In genomic region chr5:142358648-142359047, GRCh38 we compare ENCODE assay signal across 25 cellular contexts. TPM values are rescaled to one million over a fixed set of nuclear protein-coding genes. Genes with fewer than 3 reads are reported as not detected.
DNase-seq lines count a peak whose midpoint lies in the region; ATAC-seq and TF ChIP-seq lines count a peak whose summit lies in the region.
"Had no signal": no experiment of that assay in that cellular context is flagged by ENCODE, and none has a peak within 500 bp of the region (broad histone marks: within the 10 kb centered on the region; RNA-seq: fewer than 3 reads in every experiment).

No MANE protein-coding gene starts in this region.

- H3K9me3 ChIP-seq in BLaER1 treated with 17β-estradiol and CSF1 and Interleukin-3, amounts not matched to agents 10 nM and 100 nM (replicated peaks in 1 of 11) = no peaks in the 10 kb centered on the region
- H3K9me3 ChIP-seq in CD4-positive, alpha-beta T cell (ENCODE audit: control insufficient read depth, low read length) = no peaks in the 10 kb centered on the region
- no peaks in the 10 kb centered on the region for H3K9me3 ChIP-seq in gastrocnemius medialis
- H3K9me3 ChIP-seq: BLaER1, breast epithelium, Caco-2, gastroesophageal sphincter, psoas muscle had no signal

- peaks cover 60% of the 10 kb centered on the region for H3K4me1 Mint-ChIP-seq in CD4-positive, alpha-beta T cell (ENCODE audit: low read depth)
- H3K4me1 Mint-ChIP-seq in activated T-helper 17 cell treated with anti-CD3 and anti-CD28 coated beads, Interleukin-2, amount 50 U/mL, for 72 hours = peaks cover 26% of the 10 kb centered on the region
- H3K4me1 Mint-ChIP-seq in nephron = peaks cover 43% of the 10 kb centered on the region

- no peaks in the 10 kb centered on the region for H3K27me3 Mint-ChIP-seq in CD4-positive, alpha-beta T cell
- no peaks in the 10 kb centered on the region for H3K27me3 Mint-ChIP-seq in activated T-helper 17 cell treated with anti-CD3 and anti-CD28 coated beads, Interleukin-2, amount 50 U/mL, for 72 hours
- H3K27me3 Mint-ChIP-seq in nephron (ENCODE audit: low read depth) = peaks cover 14% of the 10 kb centered on the region

- peaks cover 20 to 67% (median 41%) of the 10 kb centered on the region in 10 experiments for H3K4me1 ChIP-seq in BLaER1 treated with 17β-estradiol and CSF1 and Interleukin-3, amounts not matched to agents 10 nM and 100 nM
- peaks cover 18 to 21% of the 10 kb centered on the region in 2 donors for H3K4me1 ChIP-seq in gastrocnemius medialis
- H3K4me1 ChIP-seq: breast epithelium had no signal

- peak overlapping the region in 8 of 11 experiments; percentile 83 to 99 (median 94); a peak in 10 of 22 replicates for H3K4me2 ChIP-seq in BLaER1 treated with 17β-estradiol and CSF1 and Interleukin-3, amounts not matched to agents 10 nM and 100 nM
- H3K4me2 ChIP-seq: hepatocyte had no signal

- POLR2A ChIA-PET in CD4-positive, alpha-beta T cell (lab: Charles Lee) = interaction anchor here (1.5 to 3.4 kb wide), 3 partner anchors 34 to 74 kb away, joined by 4 to 16 read pairs (median 5); partner anchors contain the start of gene SPRY4

- no peak overlapping the region for H3K27ac Mint-ChIP-seq in CD4-positive, alpha-beta T cell
- H3K27ac Mint-ChIP-seq in activated T-helper 17 cell treated with anti-CD3 and anti-CD28 coated beads, Interleukin-2, amount 50 U/mL, for 72 hours = no peak overlapping the region
- H3K27ac Mint-ChIP-seq in nephron = peak overlapping the region; percentile 98 to 99 (median 98)
- H3K27ac Mint-ChIP-seq: activated B cell treated with CpG ODN at 0.5 μM for 24 hours; activated naive CD4-positive, alpha-beta T cell treated with anti-CD3 and anti-CD28 coated beads, Interleukin-2, amount 50 U/mL, for 72 hours; stimulated activated naive B cell treated with anti-CD40 and anti-IgM and Interleukin-4, amounts not matched to agents 10 μg/mL and 1 μg/mL and 100 μg/mL, for 72 hours had no signal

- no peaks in the 10 kb centered on the region for H3K36me3 Mint-ChIP-seq in CD4-positive, alpha-beta T cell (ENCODE audit: low read depth)
- H3K36me3 Mint-ChIP-seq in activated T-helper 17 cell treated with anti-CD3 and anti-CD28 coated beads, Interleukin-2, amount 50 U/mL, for 72 hours (ENCODE audit: low read depth) = no peaks in the 10 kb centered on the region
- no peaks in the 10 kb centered on the region for H3K36me3 Mint-ChIP-seq in nephron (ENCODE audit: low read depth)
- H3K36me3 Mint-ChIP-seq: activated naive CD4-positive, alpha-beta T cell treated with anti-CD3 and anti-CD28 coated beads, Interleukin-2, amount 50 U/mL, for 72 hours had no signal

- H3K4me3 ChIP-seq in BLaER1 treated with 17β-estradiol and CSF1 and Interleukin-3, amounts not matched to agents 10 nM and 100 nM = no peak overlapping the region
- H3K4me3 ChIP-seq in gastrocnemius medialis = no peak overlapping the region
- H3K4me3 ChIP-seq: BLaER1, breast epithelium, gastroesophageal sphincter, hepatocyte, psoas muscle had no signal

- peak overlapping the region; percentile 4 for H3K4me3 Mint-ChIP-seq in CD4-positive, alpha-beta T cell
- H3K4me3 Mint-ChIP-seq in activated T-helper 17 cell treated with anti-CD3 and anti-CD28 coated beads, Interleukin-2, amount 50 U/mL, for 72 hours = peak overlapping the region; percentile 78
- H3K4me3 Mint-ChIP-seq in nephron = peak overlapping the region in 1 of 3 experiments; percentile 87
- H3K4me3 Mint-ChIP-seq: stimulated activated naive B cell treated with anti-CD40 and anti-IgM and Interleukin-4, amounts not matched to agents 10 μg/mL and 1 μg/mL and 100 μg/mL, for 72 hours had no signal

- no peaks in the 10 kb centered on the region for H3K9me3 Mint-ChIP-seq in CD4-positive, alpha-beta T cell
- no peaks in the 10 kb centered on the region for H3K9me3 Mint-ChIP-seq in activated T-helper 17 cell treated with anti-CD3 and anti-CD28 coated beads, Interleukin-2, amount 50 U/mL, for 72 hours
- no peaks in the 10 kb centered on the region for H3K9me3 Mint-ChIP-seq in nephron
- H3K9me3 Mint-ChIP-seq: activated B cell treated with CpG ODN at 0.5 μM for 24 hours; activated naive CD4-positive, alpha-beta T cell treated with anti-CD3 and anti-CD28 coated beads, Interleukin-2, amount 50 U/mL, for 72 hours; T-helper 1 cell treated with Interleukin-12 subunit alpha and Interleukin-12 subunit beta and Interleukin-4 antibody, amounts not matched to agents 30 μg/mL and 1 μg/mL, for 36 hours had no signal

- no peak for DNase-seq in CD4-positive, alpha-beta T cell
- DNase-seq in gastrocnemius medialis = no peak
- no peak for DNase-seq in NCI-H1417 treated with DMSO at 0.1 percent for 48 hours (lab: John Stamatoyannopoulos, UW)
- DNase-seq: activated B cell treated with CpG ODN at 0.5 μM for 24 hours; anterior cingulate cortex; Caco-2; NCI-H1105; NCI-H187 treated with DMSO at 0.1 percent for 48 hours; NCI-H2171 treated with DMSO at 0.1 percent for 48 hours; NCI-H510A treated with DMSO at 0.1 percent for 48 hours; occipital lobe; psoas muscle; stimulated activated naive B cell treated with anti-CD40 and anti-IgM and Interleukin-4, amounts not matched to agents 10 μg/mL and 1 μg/mL and 100 μg/mL, for 72 hours had no signal

- no peak for ATAC-seq in CD4-positive, alpha-beta T cell (ENCODE audit: poor library complexity)
- ATAC-seq in activated T-helper 17 cell treated with anti-CD3 and anti-CD28 coated beads, Interleukin-2, amount 50 U/mL, for 72 hours (replicated peaks) = no peak
- ATAC-seq in gastrocnemius medialis (no peak), GM19467 (IDR thresholded peaks at IDR 0.05; ENCODE audit: unreplicated experiment) (no peak), GM21367 (IDR thresholded peaks at IDR 0.05; ENCODE audit: unreplicated experiment) (no peak)
- ATAC-seq: activated naive CD4-positive, alpha-beta T cell treated with anti-CD3 and anti-CD28 coated beads, Interleukin-2, amount 50 U/mL, for 72 hours; gastroesophageal sphincter; psoas muscle had no signal

- no peaks in the 10 kb centered on the region for H3K36me3 ChIP-seq in BLaER1 treated with 17β-estradiol and CSF1 and Interleukin-3, amounts not matched to agents 10 nM and 100 nM
- no peaks in the 10 kb centered on the region for H3K36me3 ChIP-seq in gastrocnemius medialis
- H3K36me3 ChIP-seq: BLaER1, breast epithelium, gastroesophageal sphincter had no signal

- TF ChIP-seq CTCF in CD4-positive, alpha-beta T cell (IDR thresholded peaks at IDR 0.05) = no peak
- TF ChIP-seq CTCF in nephron (IDR thresholded peaks at IDR 0.05; ENCODE audit: unreplicated experiment in 3 of 3) (no peak), gastrocnemius medialis (IDR thresholded peaks at IDR 0.05 in 4 of 5, conservative IDR thresholded peaks at IDR 0.05 in 1 of 5) (no peak)

- in situ Hi-C loops in gastrocnemius medialis (cut with MboI; ENCODE audit: low sequenced_read_pairs in 4 of 4) = no loop called here

- H4K20me1 ChIP-seq in BLaER1 treated with 17β-estradiol and CSF1 and Interleukin-3, amounts not matched to agents 10 nM and 100 nM = peaks cover 0 to 9% (median 0%) of the 10 kb centered on the region in 11 experiments; a peak in 2 of 22 replicates

- peaks cover 57 to 74% (median 64%) of the 10 kb centered on the region in 11 experiments for H3K27me3 ChIP-seq in BLaER1 treated with 17β-estradiol and CSF1 and Interleukin-3, amounts not matched to agents 10 nM and 100 nM
- H3K27me3 ChIP-seq in CD4-positive, alpha-beta T cell (ENCODE audit: control insufficient read depth, insufficient read depth, low read length) = no peaks in the 10 kb centered on the region
- peaks cover 4 to 25% (median 23%) of the 10 kb centered on the region in 3 donors for H3K27me3 ChIP-seq in gastrocnemius medialis
- H3K27me3 ChIP-seq: breast epithelium, gastroesophageal sphincter, hepatocyte had no signal

- CTCF ChIA-PET in CD4-positive, alpha-beta T cell (lab: Charles Lee) = no interaction called here

- H3K27ac ChIP-seq in BLaER1 treated with 17β-estradiol and CSF1 and Interleukin-3, amounts not matched to agents 10 nM and 100 nM = no peak overlapping the region
- no peak overlapping the region for H3K27ac ChIP-seq in CD4-positive, alpha-beta T cell (ENCODE audit: low read depth, low read length)
- H3K27ac ChIP-seq in gastrocnemius medialis = peak overlapping the region in 1 of 4 donors; percentile 86
- H3K27ac ChIP-seq: BLaER1, hepatocyte, psoas muscle had no signal

- intact Hi-C loops in CD4-positive, alpha-beta T cell (cut with DNase I, micrococcal nuclease) = loop anchor here (2.0 to 10.0 kb wide), 6 partner anchors 74 to 1829 kb away; partner anchors contain the start of genes ARAP3 (in 1 of the 2) and GNPDA1 (in 1 of the 2)
- intact Hi-C loops in gastrocnemius medialis (cut with DNase I; ENCODE audit: low total_unique reads) = loop anchor here (5.0 kb wide), 1 partner anchor 184 kb away; no protein-coding TSS in a partner anchor

- no peak for TF ChIP-seq POLR2A in gastrocnemius medialis (IDR thresholded peaks at IDR 0.05)

- H3K9ac ChIP-seq in BLaER1 treated with 17β-estradiol and CSF1 and Interleukin-3, amounts not matched to agents 10 nM and 100 nM = no peak overlapping the region
- H3K9ac ChIP-seq: BLaER1 had no signal

RNA-seq across cellular contexts. Expression of gene SPRY4, which starts 33.8 kb away (rescaled TPM):
- under 1 TPM; 0.16 to 0.34 TPM for total RNA-seq in CD4-positive, alpha-beta T cell
- total RNA-seq in activated T-helper 17 cell treated with anti-CD3 and anti-CD28 coated beads, Interleukin-2, amount 50 U/mL, for 72 hours = 1 to 10 TPM in 1 of 2 donors, under 1 TPM in 1; 0.71 to 1.1 TPM
- 1 to 10 TPM; 4.3 to 6.9 (median 5.9) TPM for total RNA-seq in gastrocnemius medialis
- total RNA-seq: activated B cell treated with CpG ODN at 0.5 μM for 24 hours, OCI-LY7 had no signal

Comparison
In these comparisons a context has a peak if more than half of its experiments do, and no peak if none do; other contexts are left out.
1. H3K27ac Mint-ChIP-seq: peak in nephron (3 of 3); none in CD4-positive, alpha-beta T cell (single experiment) and activated T-helper 17 cell treated with anti-CD3 and anti-CD28 coated beads, Interleukin-2, amount 50 U/mL, for 72 hours (single experiment).